29 cellular contexts compared by ENCODE assay signal in the genomic region with DNA sequence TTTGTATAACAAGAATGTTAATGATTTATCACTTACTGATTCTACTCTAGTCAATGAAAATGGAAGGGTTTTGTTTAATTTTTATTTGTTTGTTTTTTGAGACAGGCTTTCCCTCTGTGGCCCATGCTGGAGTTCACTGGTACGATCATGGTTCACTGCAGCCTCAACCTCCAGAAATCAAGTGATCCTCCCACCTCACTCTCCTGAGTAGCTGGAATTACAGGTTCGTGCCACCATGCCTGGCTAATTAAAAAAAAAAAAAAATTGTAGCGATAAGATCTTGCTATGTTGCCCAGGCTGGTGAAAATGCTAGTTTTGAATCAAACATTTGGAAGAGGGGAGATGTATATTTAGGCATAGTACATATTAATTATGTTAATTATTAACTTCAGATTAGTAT.
"Had no signal": no experiment of that assay in that cellular context is flagged by ENCODE, and none has a peak within 500 bp of the region (broad histone marks: within the 10 kb centered on the region; RNA-seq: fewer than 3 reads in every experiment).

No MANE protein-coding gene starts in this region.

- H3K9me3 Mint-ChIP-seq: activated CD4-positive, alpha-beta T cell treated with anti-CD3 and anti-CD28 coated beads, Interleukin-2, amount 10 ng/mL, durations not matched to agents 24 days and 14 days; activated naive CD4-positive, alpha-beta T cell treated with anti-CD3 and anti-CD28 coated beads for 36 hours; activated T-cell treated with anti-CD3 and anti-CD28 coated beads, Interleukin-2, amount 50 U/mL, for 24 hours; activated T-helper 1 cell treated with anti-CD3 and anti-CD28 coated beads, Interleukin-12 subunit alpha, Interleukin-12 subunit beta, Interleukin-2, Interleukin-4 antibody, amounts not matched to agents 30 ng/mL and 10 ng/mL and 1 ng/mL, durations not matched to agents 14 hours and 24 hours and 36 hours had no signal

- H3K4me1 Mint-ChIP-seq: activated CD4-positive, alpha-beta T cell treated with anti-CD3 and anti-CD28 coated beads, Interleukin-2, amount 10 ng/mL, durations not matched to agents 24 days and 14 days had no signal

- H3K27me3 Mint-ChIP-seq: activated CD4-positive, alpha-beta T cell treated with anti-CD3 and anti-CD28 coated beads, Interleukin-2, amount 10 ng/mL, durations not matched to agents 24 days and 14 days; activated T-cell treated with anti-CD3 and anti-CD28 coated beads, Interleukin-2, amount 50 U/mL, for 24 hours had no signal

- H3K4me3 Mint-ChIP-seq: activated CD4-positive, alpha-beta T cell treated with anti-CD3 and anti-CD28 coated beads, Interleukin-2, amount 10 ng/mL, durations not matched to agents 24 days and 14 days; activated CD8-positive, alpha-beta T cell treated with anti-CD3 and anti-CD28 coated beads, Interleukin-2, amount 10 ng/mL, durations not matched to agents 7 days and 5 days; activated naive CD4-positive, alpha-beta T cell treated with anti-CD3 and anti-CD28 coated beads for 36 hours; activated T-cell treated with anti-CD3 and anti-CD28 coated beads, Interleukin-2, amount 50 U/mL, for 24 hours; activated T-helper 1 cell treated with anti-CD3 and anti-CD28 coated beads, Interleukin-12 subunit alpha, Interleukin-12 subunit beta, Interleukin-2, Interleukin-4 antibody, amounts not matched to agents 30 ng/mL and 10 ng/mL and 1 ng/mL, durations not matched to agents 14 hours and 24 hours and 36 hours had no signal

- DNase-seq: activated CD4-positive, alpha-beta T cell treated with anti-CD3 and anti-CD28 coated beads, Interleukin-2, amount 10 ng/mL, durations not matched to agents 24 days and 14 days; activated CD4-positive, alpha-beta T cell treated with anti-CD3 and anti-CD28 coated beads, Interleukin-2, amount 50 U/mL, for 4 hours; activated CD4-positive, CD25-positive, alpha-beta regulatory T cell; activated CD8-positive, alpha-beta T cell treated with anti-CD3 and anti-CD28 coated beads, Interleukin-2, amount 10 ng/mL, durations not matched to agents 7 days and 5 days; activated gamma-delta T cell treated with Interleukin-2 at 50 U/mL for 16 hours; activated naive CD4-positive, alpha-beta T cell treated with anti-CD3 and anti-CD28 coated beads for 36 hours; activated T-cell treated with anti-CD3 and anti-CD28 coated beads, Interleukin-2, amount 50 U/mL, for 24 hours; adrenal gland; body of pancreas; Kasumi-1; KG1; MG63; NCI-H1048; NCI-H1105 treated with DMSO at 0.1 percent for 48 hours; NCI-H1436; NCI-H1694 treated with DMSO at 0.1 percent for 48 hours; NCI-H2029; NCI-H345; NCI-H524 treated with DMSO at 0.1 percent for 48 hours; NCI-H748 treated with DMSO at 0.1 percent for 48 hours; NK-92 treated with Interleukin-12 subunit alpha and Interleukin-12 subunit beta, amount 100 ng/mL, for 24 hours; SW 1271; T-helper 1 cell; T-helper 2 cell; T-helper 9 cell; WERI-Rb-1 had no signal

- H3K36me3 Mint-ChIP-seq: activated naive CD4-positive, alpha-beta T cell treated with anti-CD3 and anti-CD28 coated beads, Interleukin-2, amount 50 U/mL, for 72 hours had no signal

- ATAC-seq: activated CD8-positive, alpha-beta T cell treated with anti-CD3 and anti-CD28 coated beads, Interleukin-2, amount 10 ng/mL, durations not matched to agents 7 days and 5 days; activated naive CD4-positive, alpha-beta T cell treated with anti-CD3 and anti-CD28 coated beads, Interleukin-2, amount 50 U/mL, for 72 hours; body of pancreas; Right ventricle myocardium inferior had no signal
